Comparison of ENCODE assay signal across 9 cellular contexts in the genomic region with DNA sequence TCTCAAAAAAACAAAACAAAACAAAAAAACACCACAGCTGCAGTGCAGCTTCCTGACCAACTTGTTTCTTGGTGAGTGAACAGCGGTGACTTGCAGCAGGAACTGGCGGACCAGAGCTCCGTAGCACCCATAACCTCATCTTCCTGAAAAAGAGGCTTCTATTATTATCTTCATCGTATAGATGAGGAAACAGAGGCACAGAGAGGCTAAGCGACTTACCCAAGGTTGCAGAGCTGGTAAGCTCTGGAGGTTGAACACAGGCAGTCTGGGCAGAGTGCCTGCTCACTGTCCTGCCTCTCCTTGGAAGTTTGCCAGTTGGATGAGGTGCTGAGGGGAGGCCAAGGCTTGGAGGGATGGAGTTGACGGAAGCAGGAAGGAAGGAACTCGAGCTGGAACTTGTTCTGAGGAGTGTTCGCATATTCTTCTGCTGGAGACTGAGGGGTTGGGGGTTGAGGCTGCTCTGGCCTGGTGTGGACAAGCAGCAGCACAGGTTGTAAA. TPM values are rescaled to one million over a fixed set of nuclear protein-coding genes. Genes with fewer than 3 reads are reported as not detected.
DNase-seq lines count a peak whose midpoint lies in the region; ATAC-seq and TF ChIP-seq lines count a peak whose summit lies in the region.
"Had no signal": no experiment of that assay in that cellular context is flagged by ENCODE, and none has a peak within 500 bp of the region (broad histone marks: within the 10 kb centered on the region; RNA-seq: fewer than 3 reads in every experiment).

No MANE protein-coding gene starts in this region.

- in situ Hi-C loops in astrocyte of the cerebellum (cut with HindIII; ENCODE audit: low sequenced_read_pairs): no loop called here

- TF ChIP-seq CTCF in astrocyte of the cerebellum (IDR thresholded peaks at IDR 0.05; ENCODE audit: low read depth, low read length, missing control alignments): no peak
- no peak for TF ChIP-seq CTCF in natural killer cell (IDR thresholded peaks at IDR 0.05)
- TF ChIP-seq CTCF in smooth muscle cell (IDR thresholded peaks at IDR 0.05; ENCODE audit: borderline replicate concordance, insufficient read depth, poor library complexity, severe bottlenecking): no peak

- H3K4me3 ChIP-seq in astrocyte of the cerebellum (ENCODE audit: low read depth, low read length) (no peak overlapping the region), smooth muscle cell (no peak overlapping the region)

- H3K27me3 Mint-ChIP-seq in natural killer cell (ENCODE audit: low read depth in 2 of 2): no peaks in the 10 kb centered on the region

- H3K4me3 Mint-ChIP-seq in natural killer cell: peak overlapping the region; percentile 63

- ATAC-seq in GM18858 (IDR thresholded peaks at IDR 0.05; ENCODE audit: unreplicated experiment) (peak; percentile 45), natural killer cell (peak; percentile 57 to 90 (median 78))

- H3F3A ChIP-seq in smooth muscle cell (ENCODE audit: low read depth): no peaks in the 10 kb centered on the region

- no peak overlapping the region for H3K27ac ChIP-seq in smooth muscle cell (ENCODE audit: low read depth)

- H3K79me2 ChIP-seq in smooth muscle cell (ENCODE audit: low read depth): no peaks in the 10 kb centered on the region

- H3K4me1 ChIP-seq in smooth muscle cell (ENCODE audit: low read depth): peaks cover 4% of the 10 kb centered on the region

- WGBS in smooth muscle cell (ENCODE audit: low lambda C conversion rate): 83% methylated on average over 8 of the region's 8 CpGs

- no peaks in the 10 kb centered on the region for H4K20me1 ChIP-seq in smooth muscle cell (ENCODE audit: low read depth)

- H2AFZ ChIP-seq in smooth muscle cell (ENCODE audit: low read depth): no peak overlapping the region

- no peak overlapping the region for H3K9ac ChIP-seq in smooth muscle cell (ENCODE audit: low read depth)

- H3K9me3 Mint-ChIP-seq in natural killer cell: no peaks in the 10 kb centered on the region

- H3K27ac Mint-ChIP-seq in natural killer cell: peak overlapping the region; percentile 87 to 89

- peak; percentile 93 for DNase-seq in M059J (ENCODE audit: low read depth)
- peak; percentile 57 for DNase-seq in astrocyte of the cerebellum (ENCODE audit: low read depth)
- DNase-seq in natural killer cell: no peak
- DNase-seq in inferior parietal cortex (ENCODE audit: extremely low spot score): no peak
- no peak for DNase-seq in smooth muscle cell (lab: John Stamatoyannopoulos, UW; ENCODE audit: unreplicated experiment)
- no peak for DNase-seq in islet precursor cell
- DNase-seq: H7; stimulated activated CD4-positive, alpha-beta T cell treated with anti-CD3 and anti-CD28 coated beads, Interleukin-4, amount 100 ng/mL, for 1 hour had no signal

- peaks cover 23 to 26% of the 10 kb centered on the region in 2 donors for H3K4me1 Mint-ChIP-seq in natural killer cell

- no peaks in the 10 kb centered on the region for H3K36me3 Mint-ChIP-seq in natural killer cell

- no peak overlapping the region for H3K4me2 ChIP-seq in smooth muscle cell

- H3K36me3 ChIP-seq in smooth muscle cell (ENCODE audit: low read depth): no peaks in the 10 kb centered on the region

- no peaks in the 10 kb centered on the region for H3K9me3 ChIP-seq in smooth muscle cell (replicated peaks; ENCODE audit: low read depth)

- no peaks in the 10 kb centered on the region for H3K27me3 ChIP-seq in smooth muscle cell (ENCODE audit: low read depth)

- intact Hi-C loops in natural killer cell (cut with micrococcal nuclease): loop anchor here (2.0 kb wide), 1 partner anchor 31 kb away; no protein-coding TSS in a partner anchor

RNA-seq across cellular contexts. Expression of a gene that starts 47.9 kb away (rescaled TPM):
- total RNA-seq in M059J (2014; rRNA removed; shearing (Covaris generic)): 61.9 and 87.7 TPM in 2 replicates
- total RNA-seq in natural killer cell: 10 to 100 TPM; 10.2 to 27.4 (median 19.4) TPM
- 56.8 and 81.0 TPM in 2 replicates for total RNA-seq in smooth muscle cell
- polyA plus RNA-seq in smooth muscle cell: 98.2 and 114 TPM in 2 replicates

Comparison
In these comparisons a context has a peak if more than half of its experiments do, and no peak if none do; other contexts are left out.
1. DNase-seq: peak in M059J (single experiment) and astrocyte of the cerebellum (single experiment); none in natural killer cell (single experiment), inferior parietal cortex (single experiment), smooth muscle cell (single experiment) and islet precursor cell (single experiment).